Comparison of ENCODE assay signal across 13 cellular contexts in genomic region chr14:69355955-69356321, GRCh38. TPM values are rescaled to one million over a fixed set of nuclear protein-coding genes. Genes with fewer than 3 reads are reported as not detected.
A peak's percentile ranks its signal among the peaks of the same experiment; 100 is the strongest.
DNase-seq lines count a peak whose midpoint lies in the region; ATAC-seq and TF ChIP-seq lines count a peak whose summit lies in the region.
"Had no signal": no experiment of that assay in that cellular context is flagged by ENCODE, and none has a peak within 500 bp of the region (broad histone marks: within the 10 kb centered on the region; RNA-seq: fewer than 3 reads in every experiment).

No MANE protein-coding gene starts in this region.

- no peaks in the 10 kb centered on the region for H3K9me2 ChIP-seq in hepatocyte (replicated peaks; ENCODE audit: insufficient read depth)

- peak; percentile 14 for DNase-seq in H7
- DNase-seq in astrocyte of the spinal cord (ENCODE audit: low read depth, low spot score), result peak; percentile 68
- DNase-seq in hepatocyte (ENCODE audit: low spot score), result peak; percentile 37
- no peak for DNase-seq in stomach
- no peak for DNase-seq in activated CD4-positive, CD25-positive, alpha-beta regulatory T cell treated with anti-CD3 and anti-CD28 coated beads, Interleukin-2, amount 50 U/mL, for 72 hours
- no peak for DNase-seq in stimulated activated CD4-positive, alpha-beta T cell treated with anti-CD3 and anti-CD28 coated beads, Interleukin-15, amount 100 ng/mL, for 24 hours
- DNase-seq: activated naive CD4-positive, alpha-beta T cell; DND-41; naive thymus-derived CD8-positive, alpha-beta T cell; NK-92 treated with Interleukin-12 subunit alpha and Interleukin-12 subunit beta, amount 100 ng/mL, for 24 hours had no signal

- H3K36me3 ChIP-seq in H7 (replicated peaks; ENCODE audit: control insufficient read depth, insufficient read depth, low read length) (no peaks in the 10 kb centered on the region), hepatocyte (replicated peaks; ENCODE audit: insufficient read depth, low read depth) (no peaks in the 10 kb centered on the region), stomach (no peaks in the 10 kb centered on the region)

- H3K27me3 ChIP-seq in H7 (ENCODE audit: control insufficient read depth, insufficient read depth, low read length) (no peaks in the 10 kb centered on the region), hepatocyte (no peaks in the 10 kb centered on the region), stomach (peaks cover 0 to 4% (median 0%) of the 10 kb centered on the region in 3 donors)

- H3K4me1 ChIP-seq in hepatocyte (ENCODE audit: insufficient read depth) (peaks cover 4% of the 10 kb centered on the region), stomach (peaks cover 0 to 18% (median 7%) of the 10 kb centered on the region in 4 donors)

- in situ Hi-C loops in astrocyte of the spinal cord (cut with HindIII; ENCODE audit: low sequenced_read_pairs), result no loop called here

- intact Hi-C loops in stomach (cut with DNase I; ENCODE audit: low total_unique reads), result no loop called here

- H3K27ac ChIP-seq in hepatocyte (peak overlapping the region; percentile 52), stomach (peak overlapping the region in 3 of 5 donors; percentile 47 to 71 (median 60))
- H3K27ac ChIP-seq: epithelial cell of prostate had no signal

- TF ChIP-seq CTCF in astrocyte of the spinal cord (IDR thresholded peaks at IDR 0.05; ENCODE audit: low read depth, low read length) (no peak), hepatocyte (IDR thresholded peaks at IDR 0.05; ENCODE audit: poor library complexity) (no peak), stomach (IDR thresholded peaks at IDR 0.05) (no peak)

- H3K79me2 ChIP-seq in hepatocyte, result no peaks in the 10 kb centered on the region

- no peak overlapping the region for H2AFZ ChIP-seq in hepatocyte

- no peak for ATAC-seq in GM19351 (IDR thresholded peaks at IDR 0.05; ENCODE audit: unreplicated experiment)
- no peak for ATAC-seq in GM18867 (IDR thresholded peaks at IDR 0.05; ENCODE audit: unreplicated experiment)
- ATAC-seq: naive thymus-derived CD8-positive, alpha-beta T cell had no signal

- H3K4me2 ChIP-seq in hepatocyte, result peak overlapping the region; percentile 10

- H4K20me1 ChIP-seq in hepatocyte (ENCODE audit: insufficient read depth, poor library complexity, severe bottlenecking), result no peaks in the 10 kb centered on the region

- WGBS in hepatocyte (ENCODE audit: low lambda C conversion rate, missing lambda C conversion rate), result 79% methylated on average over 3 of the region's 3 CpGs
- WGBS in stomach, 5 donors, result 51 to 66% (median 61%) methylated on average over 3 of the region's 3 CpGs

- no peak for TF ChIP-seq POLR2A in stomach (IDR thresholded peaks at IDR 0.05)

- H3K9me3 ChIP-seq in hepatocyte (ENCODE audit: low read depth) (no peaks in the 10 kb centered on the region), stomach (no peaks in the 10 kb centered on the region)

- H3K4me3 ChIP-seq in H7 (ENCODE audit: insufficient read depth, low read depth, low read length) (no peak overlapping the region), astrocyte of the spinal cord (ENCODE audit: low read depth, low read length) (no peak overlapping the region), hepatocyte (no peak overlapping the region), stomach (no peak overlapping the region)

- TF ChIP-seq EP300 in stomach (IDR thresholded peaks at IDR 0.05), result no peak

RNA-seq across cellular contexts. Expression of gene ERH, which starts 42.2 kb away (rescaled TPM):
- total RNA-seq in H7 (2014; rRNA removed; shearing (Covaris generic)), result 207 and 394 TPM in 2 replicates
- total RNA-seq in hepatocyte, result 147 and 163 TPM in 2 replicates
- polyA plus RNA-seq in hepatocyte, result 181 and 219 TPM in 2 replicates
- total RNA-seq in stomach, result 100 to 1,000 TPM in 1 of 5 donors, 10 to 100 TPM in 4; 12.5 to 112 (median 34.6) TPM
- 100 to 1,000 TPM; 122 to 159 (median 128) TPM for polyA plus RNA-seq in stomach

RNA-seq across cellular contexts. Expression of gene SLC39A9, which starts 42.6 kb away (rescaled TPM):
- 53.1 and 55.5 TPM in 2 replicates for total RNA-seq in H7 (2014; rRNA removed; shearing (Covaris generic))
- 109 TPM in 2 replicates for total RNA-seq in hepatocyte
- polyA plus RNA-seq in hepatocyte, result 29.4 and 33.4 TPM in 2 replicates
- total RNA-seq in stomach, result 100 to 1,000 TPM in 1 of 5 donors, 10 to 100 TPM in 4; 18.8 to 121 (median 44.2) TPM
- polyA plus RNA-seq in stomach, result 10 to 100 TPM; 12.1 to 17.9 (median 15.4) TPM

Comparison
In these comparisons a context has a peak if more than half of its experiments do, and no peak if none do; other contexts are left out.
1. DNase-seq: peak in H7 (single experiment), astrocyte of the spinal cord (single experiment) and hepatocyte (single experiment); none in stomach (single experiment), activated CD4-positive, CD25-positive, alpha-beta regulatory T cell treated with anti-CD3 and anti-CD28 coated beads, Interleukin-2, amount 50 U/mL, for 72 hours (single experiment) and stimulated activated CD4-positive, alpha-beta T cell treated with anti-CD3 and anti-CD28 coated beads, Interleukin-15, amount 100 ng/mL, for 24 hours (single experiment).